ENCODE assay signal across 15 cellular contexts in the genomic region with DNA sequence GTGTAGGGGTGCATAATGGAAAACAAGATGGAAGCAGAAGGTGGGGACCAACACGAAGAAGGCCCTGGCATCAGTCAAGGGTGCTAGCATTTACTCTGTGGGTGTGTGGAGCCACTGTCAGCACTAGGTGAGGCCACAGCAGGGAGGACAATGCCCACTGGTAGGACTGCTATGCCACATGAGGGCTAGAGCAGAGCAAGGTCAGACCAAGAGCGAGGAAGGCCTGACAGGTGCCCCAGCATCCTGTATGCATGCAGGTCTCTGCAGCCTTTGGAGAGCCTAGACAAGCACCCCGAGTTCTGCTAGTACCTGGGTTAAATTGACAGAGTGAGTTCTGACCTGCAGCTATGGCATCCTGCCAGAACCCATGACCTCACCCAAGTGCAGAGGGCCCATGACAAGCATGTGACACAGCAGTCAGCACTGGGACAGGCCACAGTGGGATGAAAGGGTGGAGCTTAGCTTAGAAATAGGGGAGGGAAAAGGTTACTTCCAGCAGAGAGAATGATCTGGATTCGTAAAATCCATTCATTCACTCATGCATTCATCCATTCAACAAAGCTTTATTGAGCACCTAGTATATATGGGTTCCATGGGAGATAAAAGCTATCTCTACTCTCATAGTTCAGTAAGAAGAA. TPM values are rescaled to one million over a fixed set of nuclear protein-coding genes. Genes with fewer than 3 reads are reported as not detected.
DNase-seq lines count a peak whose midpoint lies in the region; ATAC-seq and TF ChIP-seq lines count a peak whose summit lies in the region.
"Had no signal": no experiment of that assay in that cellular context is flagged by ENCODE, and none has a peak within 500 bp of the region (broad histone marks: within the 10 kb centered on the region; RNA-seq: fewer than 3 reads in every experiment).

No MANE protein-coding gene starts in this region.

- H3K27ac ChIP-seq in adrenal gland: peak overlapping the region in 1 of 5 donors; percentile 20
- H3K27ac ChIP-seq in lung (ENCODE audit: low read depth in 1 of 2, low read length in 1 of 2): no peak overlapping the region
- H3K27ac ChIP-seq: ascending aorta, parathyroid adenoma had no signal

- H3K4me1 ChIP-seq in adrenal gland (replicated peaks in 1 of 2) (no peaks in the 10 kb centered on the region), lung (ENCODE audit: control insufficient read depth in 2 of 2, insufficient read depth in 2 of 2, low read length in 2 of 2) (peaks cover 0 to 3% of the 10 kb centered on the region in 2 donors)
- H3K4me1 ChIP-seq: ascending aorta, parathyroid adenoma had no signal

- DNase-seq in COLO829 (ENCODE audit: low spot score) (peak; percentile 48), HT-29 (ENCODE audit: low spot score) (peak; percentile 58), adrenal gland (peak; percentile 76 to 89 (median 83)), lung (ENCODE audit: low spot score) (peak; percentile 53), NOMO-1 treated with dmso at 0.1 percent for 144 hours (lab: John Stamatoyannopoulos, UW; ENCODE audit: unreplicated experiment) (no peak)
- DNase-seq: activated CD4-positive, CD25-positive, alpha-beta regulatory T cell treated with anti-CD3 and anti-CD28 coated beads, Interleukin-2, amount 50 U/mL, for 72 hours; EL; H9; left cardiac atrium; NCI-H1436 had no signal

- WGBS in adrenal gland, 4 donors: 75 to 85% (median 84%) methylated on average over 4 of the region's 4 CpGs
- WGBS in lung, 2 donors: 89 to 97% methylated on average over 4 of the region's 4 CpGs

- H3K27me3 ChIP-seq in adrenal gland (no peaks in the 10 kb centered on the region), lung (ENCODE audit: control insufficient read depth, insufficient read depth) (no peaks in the 10 kb centered on the region)
- H3K27me3 ChIP-seq: ascending aorta had no signal

- ATAC-seq in lung (ENCODE audit: insufficient read depth, low FRiP score) (peak; percentile 29), GM21390 (IDR thresholded peaks at IDR 0.05; ENCODE audit: unreplicated experiment) (no peak), GM19328 (IDR thresholded peaks at IDR 0.05; ENCODE audit: unreplicated experiment) (no peak), GM21515 (IDR thresholded peaks at IDR 0.05; ENCODE audit: unreplicated experiment) (no peak)

- no peak overlapping the region for H3K4me3 ChIP-seq in adrenal gland
- no peak overlapping the region for H3K4me3 ChIP-seq in lung
- H3K4me3 ChIP-seq: ascending aorta had no signal

- TF ChIP-seq CTCF in adrenal gland (IDR thresholded peaks at IDR 0.05): no peak
- TF ChIP-seq CTCF in lung (IDR thresholded peaks at IDR 0.05; ENCODE audit: control extremely low read depth, extremely low read depth): no peak

- H3K36me3 ChIP-seq in adrenal gland (replicated peaks in 1 of 2) (no peaks in the 10 kb centered on the region), lung (ENCODE audit: control insufficient read depth in 2 of 2, insufficient read depth in 2 of 2, low read length in 2 of 2) (no peaks in the 10 kb centered on the region)
- H3K36me3 ChIP-seq: ascending aorta had no signal

- intact Hi-C loops in adrenal gland (cut with DNase I): loop anchor here in 1 of 2 donors (10.0 kb wide), 1 partner anchor 67 kb away; no protein-coding TSS in a partner anchor

- no peak for TF ChIP-seq POLR2A in adrenal gland (IDR thresholded peaks at IDR 0.05)

- no peaks in the 10 kb centered on the region for H3K9me3 ChIP-seq in adrenal gland (replicated peaks in 1 of 3)
- no peaks in the 10 kb centered on the region for H3K9me3 ChIP-seq in lung (ENCODE audit: control insufficient read depth in 2 of 2, insufficient read depth in 1 of 2, low read length in 1 of 2)
- H3K9me3 ChIP-seq: ascending aorta had no signal

RNA-seq across cellular contexts. Expression of a gene that starts 9.0 kb away (rescaled TPM):
- 0.68 and 5.4 TPM in 2 replicates for total RNA-seq in HT-29 (2014; rRNA removed; shearing (Covaris generic))
- total RNA-seq in adrenal gland: 100 to 1,000 TPM in 6 of 8 donors, 10 to 100 TPM in 2; 34.9 to 295 (median 116) TPM
- 10 to 100 TPM; 23.3 to 26.5 (median 24.5) TPM for polyA plus RNA-seq in adrenal gland
- total RNA-seq in lung: 10 to 100 TPM; 24.7 to 65.3 TPM
- polyA plus RNA-seq in lung: 10 to 100 TPM; 13.5 to 32.2 TPM
